Comparison of ENCODE assay signal across 2 cellular contexts in the genomic region with DNA sequence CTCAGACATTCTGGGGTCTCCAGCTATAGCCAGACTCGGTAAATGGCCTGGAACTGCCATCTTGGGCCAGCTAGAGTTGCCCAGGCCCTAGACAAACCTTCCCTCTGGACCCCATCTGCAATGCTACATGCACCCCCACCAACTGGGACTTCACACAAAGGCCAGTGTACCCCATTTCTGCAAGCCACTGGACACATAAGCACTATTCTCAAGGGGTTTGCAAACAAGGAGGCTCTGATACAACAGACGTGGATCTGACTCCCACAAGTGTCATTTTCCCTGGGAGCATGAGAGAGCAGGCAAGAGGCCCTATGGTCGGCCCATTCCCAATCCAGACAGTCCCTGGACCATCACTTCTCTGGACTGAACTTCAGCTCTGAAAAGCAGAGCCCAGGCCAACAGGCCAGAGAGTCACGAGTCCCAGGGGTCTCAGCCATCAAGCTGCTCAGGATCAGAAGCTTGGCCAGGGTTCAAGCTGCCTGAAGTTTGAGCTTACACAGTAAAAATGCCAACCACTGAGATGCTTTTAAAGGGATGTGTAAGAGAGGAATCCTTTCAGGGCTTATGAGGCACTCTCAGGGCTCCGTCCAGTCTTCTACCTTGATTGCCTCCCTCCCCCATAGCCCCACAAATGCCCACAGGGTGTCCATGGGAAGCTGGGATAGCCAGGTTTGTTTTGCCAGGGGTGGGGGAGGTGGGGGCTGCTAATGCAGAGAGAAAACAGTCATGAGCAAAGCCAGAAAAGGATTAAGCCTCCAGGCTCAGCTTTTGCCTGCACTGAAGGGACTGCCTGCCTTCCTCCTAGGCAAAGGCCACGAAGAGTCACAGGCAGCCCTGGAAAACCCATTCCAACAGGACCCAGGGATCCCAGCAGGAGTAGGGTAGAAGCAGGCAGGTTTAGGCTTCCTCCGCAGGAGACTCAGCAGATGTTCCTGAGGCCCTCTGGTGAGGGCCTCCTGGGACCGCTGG.
TF ChIP-seq lines count a peak whose summit lies in the region.

No MANE protein-coding gene starts in this region.

TF ChIP-seq in GM23338, 12 proteins besides CTCF, POLR2A, EP300 and RAD21 (continued from another document):
- TF ChIP-seq, protein P1, sequence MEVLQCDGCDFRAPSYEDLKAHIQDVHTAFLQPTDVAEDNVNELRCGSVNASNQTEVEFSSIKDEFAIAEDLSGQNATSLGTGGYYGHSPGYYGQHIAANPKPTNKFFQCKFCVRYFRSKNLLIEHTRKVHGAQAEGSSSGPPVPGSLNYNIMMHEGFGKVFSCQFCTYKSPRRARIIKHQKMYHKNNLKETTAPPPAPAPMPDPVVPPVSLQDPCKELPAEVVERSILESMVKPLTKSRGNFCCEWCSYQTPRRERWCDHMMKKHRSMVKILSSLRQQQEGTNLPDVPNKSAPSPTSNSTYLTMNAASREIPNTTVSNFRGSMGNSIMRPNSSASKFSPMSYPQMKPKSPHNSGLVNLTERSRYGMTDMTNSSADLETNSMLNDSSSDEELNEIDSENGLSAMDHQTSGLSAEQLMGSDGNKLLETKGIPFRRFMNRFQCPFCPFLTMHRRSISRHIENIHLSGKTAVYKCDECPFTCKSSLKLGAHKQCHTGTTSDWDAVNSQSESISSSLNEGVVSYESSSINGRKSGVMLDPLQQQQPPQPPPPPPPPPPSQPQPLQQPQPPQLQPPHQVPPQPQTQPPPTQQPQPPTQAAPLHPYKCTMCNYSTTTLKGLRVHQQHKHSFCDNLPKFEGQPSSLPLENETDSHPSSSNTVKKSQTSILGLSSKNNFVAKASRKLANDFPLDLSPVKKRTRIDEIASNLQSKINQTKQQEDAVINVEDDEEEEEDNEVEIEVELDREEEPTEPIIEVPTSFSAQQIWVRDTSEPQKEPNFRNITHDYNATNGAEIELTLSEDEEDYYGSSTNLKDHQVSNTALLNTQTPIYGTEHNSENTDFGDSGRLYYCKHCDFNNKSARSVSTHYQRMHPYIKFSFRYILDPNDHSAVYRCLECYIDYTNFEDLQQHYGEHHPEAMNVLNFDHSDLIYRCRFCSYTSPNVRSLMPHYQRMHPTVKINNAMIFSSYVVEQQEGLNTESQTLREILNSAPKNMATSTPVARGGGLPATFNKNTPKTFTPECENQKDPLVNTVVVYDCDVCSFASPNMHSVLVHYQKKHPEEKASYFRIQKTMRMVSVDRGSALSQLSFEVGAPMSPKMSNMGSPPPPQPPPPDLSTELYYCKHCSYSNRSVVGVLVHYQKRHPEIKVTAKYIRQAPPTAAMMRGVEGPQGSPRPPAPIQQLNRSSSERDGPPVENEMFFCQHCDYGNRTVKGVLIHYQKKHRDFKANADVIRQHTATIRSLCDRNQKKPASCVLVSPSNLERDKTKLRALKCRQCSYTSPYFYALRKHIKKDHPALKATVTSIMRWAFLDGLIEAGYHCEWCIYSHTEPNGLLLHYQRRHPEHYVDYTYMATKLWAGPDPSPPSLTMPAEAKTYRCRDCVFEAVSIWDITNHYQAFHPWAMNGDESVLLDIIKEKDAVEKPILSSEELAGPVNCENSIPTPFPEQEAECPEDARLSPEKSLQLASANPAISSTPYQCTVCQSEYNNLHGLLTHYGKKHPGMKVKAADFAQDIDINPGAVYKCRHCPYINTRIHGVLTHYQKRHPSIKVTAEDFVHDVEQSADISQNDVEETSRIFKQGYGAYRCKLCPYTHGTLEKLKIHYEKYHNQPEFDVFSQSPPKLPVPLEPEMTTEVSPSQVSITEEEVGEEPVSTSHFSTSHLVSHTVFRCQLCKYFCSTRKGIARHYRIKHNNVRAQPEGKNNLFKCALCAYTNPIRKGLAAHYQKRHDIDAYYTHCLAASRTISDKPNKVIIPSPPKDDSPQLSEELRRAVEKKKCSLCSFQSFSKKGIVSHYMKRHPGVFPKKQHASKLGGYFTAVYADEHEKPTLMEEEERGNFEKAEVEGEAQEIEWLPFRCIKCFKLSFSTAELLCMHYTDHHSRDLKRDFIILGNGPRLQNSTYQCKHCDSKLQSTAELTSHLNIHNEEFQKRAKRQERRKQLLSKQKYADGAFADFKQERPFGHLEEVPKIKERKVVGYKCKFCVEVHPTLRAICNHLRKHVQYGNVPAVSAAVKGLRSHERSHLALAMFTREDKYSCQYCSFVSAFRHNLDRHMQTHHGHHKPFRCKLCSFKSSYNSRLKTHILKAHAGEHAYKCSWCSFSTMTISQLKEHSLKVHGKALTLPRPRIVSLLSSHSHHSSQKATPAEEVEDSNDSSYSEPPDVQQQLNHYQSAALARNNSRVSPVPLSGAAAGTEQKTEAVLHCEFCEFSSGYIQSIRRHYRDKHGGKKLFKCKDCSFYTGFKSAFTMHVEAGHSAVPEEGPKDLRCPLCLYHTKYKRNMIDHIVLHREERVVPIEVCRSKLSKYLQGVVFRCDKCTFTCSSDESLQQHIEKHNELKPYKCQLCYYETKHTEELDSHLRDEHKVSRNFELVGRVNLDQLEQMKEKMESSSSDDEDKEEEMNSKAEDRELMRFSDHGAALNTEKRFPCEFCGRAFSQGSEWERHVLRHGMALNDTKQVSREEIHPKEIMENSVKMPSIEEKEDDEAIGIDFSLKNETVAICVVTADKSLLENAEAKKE (CRISPR knock-in tag; IDR thresholded peaks at IDR 0.05), result no peak
- TF ChIP-seq NANOG (IDR thresholded peaks at IDR 0.05; ENCODE audit: borderline replicate concordance) (no peak), STAT1 (IDR thresholded peaks at IDR 0.05; ENCODE audit: unreplicated experiment) (no peak), ZNF331 (CRISPR knock-in tag; IDR thresholded peaks at IDR 0.05; ENCODE audit: low read depth) (no peak)

TF ChIP-seq in SK-N-SH, 30 proteins besides CTCF, POLR2A, EP300 and RAD21:
- TF ChIP-seq, protein P2, sequence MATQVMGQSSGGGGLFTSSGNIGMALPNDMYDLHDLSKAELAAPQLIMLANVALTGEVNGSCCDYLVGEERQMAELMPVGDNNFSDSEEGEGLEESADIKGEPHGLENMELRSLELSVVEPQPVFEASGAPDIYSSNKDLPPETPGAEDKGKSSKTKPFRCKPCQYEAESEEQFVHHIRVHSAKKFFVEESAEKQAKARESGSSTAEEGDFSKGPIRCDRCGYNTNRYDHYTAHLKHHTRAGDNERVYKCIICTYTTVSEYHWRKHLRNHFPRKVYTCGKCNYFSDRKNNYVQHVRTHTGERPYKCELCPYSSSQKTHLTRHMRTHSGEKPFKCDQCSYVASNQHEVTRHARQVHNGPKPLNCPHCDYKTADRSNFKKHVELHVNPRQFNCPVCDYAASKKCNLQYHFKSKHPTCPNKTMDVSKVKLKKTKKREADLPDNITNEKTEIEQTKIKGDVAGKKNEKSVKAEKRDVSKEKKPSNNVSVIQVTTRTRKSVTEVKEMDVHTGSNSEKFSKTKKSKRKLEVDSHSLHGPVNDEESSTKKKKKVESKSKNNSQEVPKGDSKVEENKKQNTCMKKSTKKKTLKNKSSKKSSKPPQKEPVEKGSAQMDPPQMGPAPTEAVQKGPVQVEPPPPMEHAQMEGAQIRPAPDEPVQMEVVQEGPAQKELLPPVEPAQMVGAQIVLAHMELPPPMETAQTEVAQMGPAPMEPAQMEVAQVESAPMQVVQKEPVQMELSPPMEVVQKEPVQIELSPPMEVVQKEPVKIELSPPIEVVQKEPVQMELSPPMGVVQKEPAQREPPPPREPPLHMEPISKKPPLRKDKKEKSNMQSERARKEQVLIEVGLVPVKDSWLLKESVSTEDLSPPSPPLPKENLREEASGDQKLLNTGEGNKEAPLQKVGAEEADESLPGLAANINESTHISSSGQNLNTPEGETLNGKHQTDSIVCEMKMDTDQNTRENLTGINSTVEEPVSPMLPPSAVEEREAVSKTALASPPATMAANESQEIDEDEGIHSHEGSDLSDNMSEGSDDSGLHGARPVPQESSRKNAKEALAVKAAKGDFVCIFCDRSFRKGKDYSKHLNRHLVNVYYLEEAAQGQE (IDR thresholded peaks at IDR 0.05; ENCODE audit: low read depth, low read length), result no peak
- no peak for TF ChIP-seq NRF1 (IDR thresholded peaks at IDR 0.05; ENCODE audit: low read depth, low read length)
- no peak for TF ChIP-seq JUND (IDR thresholded peaks at IDR 0.05)
- no peak for TF ChIP-seq RXRA (IDR thresholded peaks at IDR 0.05; ENCODE audit: borderline replicate concordance, low read depth)
- TF ChIP-seq, protein P3, sequence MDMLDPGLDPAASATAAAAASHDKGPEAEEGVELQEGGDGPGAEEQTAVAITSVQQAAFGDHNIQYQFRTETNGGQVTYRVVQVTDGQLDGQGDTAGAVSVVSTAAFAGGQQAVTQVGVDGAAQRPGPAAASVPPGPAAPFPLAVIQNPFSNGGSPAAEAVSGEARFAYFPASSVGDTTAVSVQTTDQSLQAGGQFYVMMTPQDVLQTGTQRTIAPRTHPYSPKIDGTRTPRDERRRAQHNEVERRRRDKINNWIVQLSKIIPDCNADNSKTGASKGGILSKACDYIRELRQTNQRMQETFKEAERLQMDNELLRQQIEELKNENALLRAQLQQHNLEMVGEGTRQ (IDR thresholded peaks at IDR 0.05; ENCODE audit: borderline replicate concordance, low read depth, low read length), result no peak
- TF ChIP-seq TCF12 (IDR thresholded peaks at IDR 0.05), result no peak
- TF ChIP-seq, protein P4, sequence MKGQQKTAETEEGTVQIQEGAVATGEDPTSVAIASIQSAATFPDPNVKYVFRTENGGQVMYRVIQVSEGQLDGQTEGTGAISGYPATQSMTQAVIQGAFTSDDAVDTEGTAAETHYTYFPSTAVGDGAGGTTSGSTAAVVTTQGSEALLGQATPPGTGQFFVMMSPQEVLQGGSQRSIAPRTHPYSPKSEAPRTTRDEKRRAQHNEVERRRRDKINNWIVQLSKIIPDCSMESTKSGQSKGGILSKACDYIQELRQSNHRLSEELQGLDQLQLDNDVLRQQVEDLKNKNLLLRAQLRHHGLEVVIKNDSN (IDR thresholded peaks at IDR 0.05; ENCODE audit: borderline replicate concordance, low read depth), result no peak
- TF ChIP-seq FOSL2 (IDR thresholded peaks at IDR 0.05; ENCODE audit: borderline replicate concordance, low read depth), result no peak
- TF ChIP-seq GATA2 (CRISPR knock-in tag; IDR thresholded peaks at IDR 0.05), result no peak
- TF ChIP-seq RCOR1 (IDR thresholded peaks at IDR 0.05; ENCODE audit: low read length), result no peak
- TF ChIP-seq, protein P5, sequence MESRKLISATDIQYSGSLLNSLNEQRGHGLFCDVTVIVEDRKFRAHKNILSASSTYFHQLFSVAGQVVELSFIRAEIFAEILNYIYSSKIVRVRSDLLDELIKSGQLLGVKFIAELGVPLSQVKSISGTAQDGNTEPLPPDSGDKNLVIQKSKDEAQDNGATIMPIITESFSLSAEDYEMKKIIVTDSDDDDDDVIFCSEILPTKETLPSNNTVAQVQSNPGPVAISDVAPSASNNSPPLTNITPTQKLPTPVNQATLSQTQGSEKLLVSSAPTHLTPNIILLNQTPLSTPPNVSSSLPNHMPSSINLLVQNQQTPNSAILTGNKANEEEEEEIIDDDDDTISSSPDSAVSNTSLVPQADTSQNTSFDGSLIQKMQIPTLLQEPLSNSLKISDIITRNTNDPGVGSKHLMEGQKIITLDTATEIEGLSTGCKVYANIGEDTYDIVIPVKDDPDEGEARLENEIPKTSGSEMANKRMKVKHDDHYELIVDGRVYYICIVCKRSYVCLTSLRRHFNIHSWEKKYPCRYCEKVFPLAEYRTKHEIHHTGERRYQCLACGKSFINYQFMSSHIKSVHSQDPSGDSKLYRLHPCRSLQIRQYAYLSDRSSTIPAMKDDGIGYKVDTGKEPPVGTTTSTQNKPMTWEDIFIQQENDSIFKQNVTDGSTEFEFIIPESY (IDR thresholded peaks at IDR 0.05; ENCODE audit: borderline replicate concordance, low read depth), result no peak
